Comparison of ENCODE assay signal across 1 cellular context in the genomic region with DNA sequence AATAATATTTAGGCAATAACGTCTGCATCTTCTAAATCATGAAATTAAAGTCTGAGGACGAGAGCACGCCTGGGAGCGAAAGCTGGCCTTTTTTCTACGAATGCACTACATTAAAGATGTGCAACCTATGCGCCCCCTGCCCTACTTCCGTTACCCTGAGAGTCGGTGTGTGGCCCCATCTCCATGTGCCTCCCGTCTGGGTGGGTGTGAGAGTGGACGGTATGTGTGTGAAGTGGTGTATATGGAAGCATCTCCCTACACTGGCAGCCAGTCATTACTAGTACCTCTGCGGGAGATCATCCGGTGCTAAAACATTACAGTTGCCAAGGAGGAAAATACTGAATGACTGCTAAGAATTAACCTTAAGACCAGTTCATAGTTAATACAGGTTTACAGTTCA.
TF ChIP-seq lines count a peak whose summit lies in the region.

No MANE protein-coding gene starts in this region.

TF ChIP-seq in K562, 482 proteins besides CTCF, POLR2A, EP300 and RAD21:
- TF ChIP-seq, protein P1, sequence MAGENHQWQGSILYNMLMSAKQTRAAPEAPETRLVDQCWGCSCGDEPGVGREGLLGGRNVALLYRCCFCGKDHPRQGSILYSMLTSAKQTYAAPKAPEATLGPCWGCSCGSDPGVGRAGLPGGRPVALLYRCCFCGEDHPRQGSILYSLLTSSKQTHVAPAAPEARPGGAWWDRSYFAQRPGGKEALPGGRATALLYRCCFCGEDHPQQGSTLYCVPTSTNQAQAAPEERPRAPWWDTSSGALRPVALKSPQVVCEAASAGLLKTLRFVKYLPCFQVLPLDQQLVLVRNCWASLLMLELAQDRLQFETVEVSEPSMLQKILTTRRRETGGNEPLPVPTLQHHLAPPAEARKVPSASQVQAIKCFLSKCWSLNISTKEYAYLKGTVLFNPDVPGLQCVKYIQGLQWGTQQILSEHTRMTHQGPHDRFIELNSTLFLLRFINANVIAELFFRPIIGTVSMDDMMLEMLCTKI (IDR thresholded peaks at IDR 0.05; ENCODE audit: partially characterized antibody): no peak
- TF ChIP-seq, protein P2, sequence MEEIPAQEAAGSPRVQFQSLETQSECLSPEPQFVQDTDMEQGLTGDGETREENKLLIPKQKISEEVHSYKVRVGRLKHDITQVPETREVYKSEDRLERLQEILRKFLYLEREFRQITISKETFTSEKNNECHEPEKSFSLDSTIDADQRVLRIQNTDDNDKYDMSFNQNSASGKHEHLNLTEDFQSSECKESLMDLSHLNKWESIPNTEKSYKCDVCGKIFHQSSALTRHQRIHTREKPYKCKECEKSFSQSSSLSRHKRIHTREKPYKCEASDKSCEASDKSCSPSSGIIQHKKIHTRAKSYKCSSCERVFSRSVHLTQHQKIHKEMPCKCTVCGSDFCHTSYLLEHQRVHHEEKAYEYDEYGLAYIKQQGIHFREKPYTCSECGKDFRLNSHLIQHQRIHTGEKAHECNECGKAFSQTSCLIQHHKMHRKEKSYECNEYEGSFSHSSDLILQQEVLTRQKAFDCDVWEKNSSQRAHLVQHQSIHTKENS (CRISPR knock-in tag; IDR thresholded peaks at IDR 0.05): no peak
- TF ChIP-seq DDX20 (tag; IDR thresholded peaks at IDR 0.05; ENCODE audit: low read depth) (no peak), ZNF3 (CRISPR knock-in tag; IDR thresholded peaks at IDR 0.05) (no peak)
- TF ChIP-seq, protein P3, sequence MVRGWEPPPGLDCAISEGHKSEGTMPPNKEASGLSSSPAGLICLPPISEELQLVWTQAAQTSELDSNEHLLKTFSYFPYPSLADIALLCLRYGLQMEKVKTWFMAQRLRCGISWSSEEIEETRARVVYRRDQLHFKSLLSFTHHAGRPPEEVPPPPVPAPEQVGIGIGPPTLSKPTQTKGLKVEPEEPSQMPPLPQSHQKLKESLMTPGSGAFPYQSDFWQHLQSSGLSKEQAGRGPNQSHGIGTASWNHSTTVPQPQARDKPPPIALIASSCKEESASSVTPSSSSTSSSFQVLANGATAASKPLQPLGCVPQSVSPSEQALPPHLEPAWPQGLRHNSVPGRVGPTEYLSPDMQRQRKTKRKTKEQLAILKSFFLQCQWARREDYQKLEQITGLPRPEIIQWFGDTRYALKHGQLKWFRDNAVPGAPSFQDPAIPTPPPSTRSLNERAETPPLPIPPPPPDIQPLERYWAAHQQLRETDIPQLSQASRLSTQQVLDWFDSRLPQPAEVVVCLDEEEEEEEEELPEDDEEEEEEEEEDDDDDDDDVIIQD (CRISPR knock-in tag; IDR thresholded peaks at IDR 0.05): no peak
- TF ChIP-seq, protein P4, sequence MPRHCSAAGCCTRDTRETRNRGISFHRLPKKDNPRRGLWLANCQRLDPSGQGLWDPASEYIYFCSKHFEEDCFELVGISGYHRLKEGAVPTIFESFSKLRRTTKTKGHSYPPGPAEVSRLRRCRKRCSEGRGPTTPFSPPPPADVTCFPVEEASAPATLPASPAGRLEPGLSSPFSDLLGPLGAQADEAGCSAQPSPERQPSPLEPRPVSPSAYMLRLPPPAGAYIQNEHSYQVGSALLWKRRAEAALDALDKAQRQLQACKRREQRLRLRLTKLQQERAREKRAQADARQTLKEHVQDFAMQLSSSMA (CRISPR knock-in tag; IDR thresholded peaks at IDR 0.05): no peak
- TF ChIP-seq, protein P5, sequence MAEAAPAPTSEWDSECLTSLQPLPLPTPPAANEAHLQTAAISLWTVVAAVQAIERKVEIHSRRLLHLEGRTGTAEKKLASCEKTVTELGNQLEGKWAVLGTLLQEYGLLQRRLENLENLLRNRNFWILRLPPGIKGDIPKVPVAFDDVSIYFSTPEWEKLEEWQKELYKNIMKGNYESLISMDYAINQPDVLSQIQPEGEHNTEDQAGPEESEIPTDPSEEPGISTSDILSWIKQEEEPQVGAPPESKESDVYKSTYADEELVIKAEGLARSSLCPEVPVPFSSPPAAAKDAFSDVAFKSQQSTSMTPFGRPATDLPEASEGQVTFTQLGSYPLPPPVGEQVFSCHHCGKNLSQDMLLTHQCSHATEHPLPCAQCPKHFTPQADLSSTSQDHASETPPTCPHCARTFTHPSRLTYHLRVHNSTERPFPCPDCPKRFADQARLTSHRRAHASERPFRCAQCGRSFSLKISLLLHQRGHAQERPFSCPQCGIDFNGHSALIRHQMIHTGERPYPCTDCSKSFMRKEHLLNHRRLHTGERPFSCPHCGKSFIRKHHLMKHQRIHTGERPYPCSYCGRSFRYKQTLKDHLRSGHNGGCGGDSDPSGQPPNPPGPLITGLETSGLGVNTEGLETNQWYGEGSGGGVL (CRISPR knock-in tag; IDR thresholded peaks at IDR 0.05): no peak
- TF ChIP-seq, protein P6, sequence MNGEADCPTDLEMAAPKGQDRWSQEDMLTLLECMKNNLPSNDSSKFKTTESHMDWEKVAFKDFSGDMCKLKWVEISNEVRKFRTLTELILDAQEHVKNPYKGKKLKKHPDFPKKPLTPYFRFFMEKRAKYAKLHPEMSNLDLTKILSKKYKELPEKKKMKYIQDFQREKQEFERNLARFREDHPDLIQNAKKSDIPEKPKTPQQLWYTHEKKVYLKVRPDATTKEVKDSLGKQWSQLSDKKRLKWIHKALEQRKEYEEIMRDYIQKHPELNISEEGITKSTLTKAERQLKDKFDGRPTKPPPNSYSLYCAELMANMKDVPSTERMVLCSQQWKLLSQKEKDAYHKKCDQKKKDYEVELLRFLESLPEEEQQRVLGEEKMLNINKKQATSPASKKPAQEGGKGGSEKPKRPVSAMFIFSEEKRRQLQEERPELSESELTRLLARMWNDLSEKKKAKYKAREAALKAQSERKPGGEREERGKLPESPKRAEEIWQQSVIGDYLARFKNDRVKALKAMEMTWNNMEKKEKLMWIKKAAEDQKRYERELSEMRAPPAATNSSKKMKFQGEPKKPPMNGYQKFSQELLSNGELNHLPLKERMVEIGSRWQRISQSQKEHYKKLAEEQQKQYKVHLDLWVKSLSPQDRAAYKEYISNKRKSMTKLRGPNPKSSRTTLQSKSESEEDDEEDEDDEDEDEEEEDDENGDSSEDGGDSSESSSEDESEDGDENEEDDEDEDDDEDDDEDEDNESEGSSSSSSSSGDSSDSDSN (IDR thresholded peaks at IDR 0.05; ENCODE audit: borderline replicate concordance in 1 of 2, low read depth in 2 of 2, low read length in 2 of 2): no peak
